8 cellular contexts compared by ENCODE assay signal in genomic region chr7:131110294-131111080, GRCh38.
DNase-seq lines count a peak whose midpoint lies in the region; ATAC-seq and TF ChIP-seq lines count a peak whose summit lies in the region.

No MANE protein-coding gene starts in this region.

- peak overlapping the region; percentile 85 for H2AFZ ChIP-seq in parathyroid adenoma

- peak overlapping the region; percentile 42 for H3K9ac ChIP-seq in parathyroid adenoma

- H3K4me1 ChIP-seq in parathyroid adenoma: peaks cover 3% of the 10 kb centered on the region

- no peaks in the 10 kb centered on the region for H3K36me3 ChIP-seq in parathyroid adenoma (ENCODE audit: control insufficient read depth, insufficient read depth, low read length)

- H3K9me3 ChIP-seq in parathyroid adenoma (ENCODE audit: control insufficient read depth, low read length): no peaks in the 10 kb centered on the region

- H3K4me2 ChIP-seq in parathyroid adenoma (ENCODE audit: low read length): peak overlapping the region; percentile 78

- DNase-seq in ACHN (peak; percentile 60), globus pallidus (ENCODE audit: low spot score) (peak; percentile 47)
- DNase-seq in stimulated activated CD4-positive, alpha-beta T cell treated with anti-CD3 and anti-CD28 coated beads, Interleukin-15, amount 100 ng/mL, for 24 hours: no peak

- peak overlapping the region; percentile 99 for H3K27ac ChIP-seq in parathyroid adenoma

- no peaks in the 10 kb centered on the region for H3K27me3 ChIP-seq in parathyroid adenoma (ENCODE audit: control insufficient read depth, insufficient read depth, low read length)

- H3K4me3 ChIP-seq in GM12875 (ENCODE audit: low read depth, low read length): peak overlapping the region; percentile 83
- peak overlapping the region; percentile 85 for H3K4me3 ChIP-seq in WI38 (ENCODE audit: low read depth, low read length)
- H3K4me3 ChIP-seq in parathyroid adenoma (ENCODE audit: low read depth, low read length): peak overlapping the region; percentile 94

- no peak for TF ChIP-seq CTCF in GM12875 (IDR thresholded peaks at IDR 0.05; ENCODE audit: borderline replicate concordance, insufficient read depth, low read depth, low read length)
- TF ChIP-seq CTCF in WI38 (IDR thresholded peaks at IDR 0.05; ENCODE audit: low read depth, low read length): no peak
- TF ChIP-seq CTCF in parathyroid adenoma (IDR thresholded peaks at IDR 0.05): no peak

- ATAC-seq in GM18868 (IDR thresholded peaks at IDR 0.05; ENCODE audit: unreplicated experiment) (no peak), HG03469 (IDR thresholded peaks at IDR 0.05; ENCODE audit: unreplicated experiment) (no peak)

- H3K79me2 ChIP-seq in parathyroid adenoma: peaks cover 22% of the 10 kb centered on the region

- in situ Hi-C loops in ACHN (cut with HindIII; ENCODE audit: low pct_ligation_motif_present, low pct_unique_long_range_greater_than_20kb, low sequenced_read_pairs): no loop called here
